1 cellular context compared by ENCODE assay signal in genomic region chr1:6410248-6410893, GRCh38.
TF ChIP-seq lines count a peak whose summit lies in the region.

No MANE protein-coding gene starts in this region.

TF ChIP-seq in endothelial cell of umbilical vein, 7 proteins besides CTCF, POLR2A, EP300 and RAD21:
- TF ChIP-seq POLR2AphosphoS5 (IDR thresholded peaks at IDR 0.05; ENCODE audit: insufficient read depth, low read depth, low read length) (no peak), EZH2 (IDR thresholded peaks at IDR 0.05; ENCODE audit: borderline replicate concordance, low read depth, low read length, severe bottlenecking) (no peak), JUN (IDR thresholded peaks at IDR 0.05; ENCODE audit: borderline replicate concordance, insufficient read depth, insufficient read length, low read depth) (no peak), FOS (IDR thresholded peaks at IDR 0.05; ENCODE audit: borderline replicate concordance, insufficient read depth, low read length) (no peak), MYC (IDR thresholded peaks at IDR 0.05; ENCODE audit: low read depth, low read length) (no peak), GATA2 (IDR thresholded peaks at IDR 0.05; ENCODE audit: insufficient read depth, insufficient read length, low read depth, low read length) (no peak), MAX (IDR thresholded peaks at IDR 0.05; ENCODE audit: insufficient read depth, insufficient read length) (no peak)
TF ChIP-seq in endothelial cell of umbilical vein: peak in this region for 0.
